Comparison of ENCODE assay signal across 1 cellular context in genomic region chr9:135920256-135920930, GRCh38.
A peak's percentile ranks its signal among the peaks of the same experiment; 100 is the strongest.
TF ChIP-seq lines count a peak whose summit lies in the region.

No MANE protein-coding gene starts in this region.

TF ChIP-seq in HepG2, 621 proteins besides CTCF, POLR2A, EP300 and RAD21:
- TF ChIP-seq ZNF598 (CRISPR knock-in tag; IDR thresholded peaks at IDR 0.05; ENCODE audit: borderline replicate concordance) (no peak), POLR2G (IDR thresholded peaks at IDR 0.05; ENCODE audit: low read depth, low read length) (peak; percentile 12; the same call in 1 of the 2 replicates), AKAP8 (CRISPR knock-in tag; IDR thresholded peaks at IDR 0.05) (no peak)
